8 cellular contexts compared by ENCODE assay signal in genomic region chrX:2608638-2609430, GRCh38.
DNase-seq lines count a peak whose midpoint lies in the region; ATAC-seq and TF ChIP-seq lines count a peak whose summit lies in the region.

No MANE protein-coding gene starts in this region.

- H3K27ac ChIP-seq in WERI-Rb-1 (peak overlapping the region; percentile 86), colonic mucosa (peak overlapping the region; percentile 65), lower lobe of right lung (peak overlapping the region; percentile 86)

- peak overlapping the region; percentile 88 to 91 for H3K9ac ChIP-seq in colonic mucosa (ENCODE audit: low read depth in 2 of 2, low read length in 2 of 2)

- H3K9me3 ChIP-seq in WERI-Rb-1 (ENCODE audit: severe bottlenecking) (peaks cover 3% of the 10 kb centered on the region), colonic mucosa (no peaks in the 10 kb centered on the region), lower lobe of right lung (no peaks in the 10 kb centered on the region)

- ATAC-seq in HG03159 (IDR thresholded peaks at IDR 0.05; ENCODE audit: unreplicated experiment), result peak; percentile 94
- peak; percentile 99 for ATAC-seq in lower lobe of right lung

- intact Hi-C loops in colonic mucosa (cut with DNase I), result loop anchor here (10.0 kb wide), 1 partner anchor 1154 kb away; the partner anchor contains the start of gene ASMTL
- intact Hi-C loops in lower lobe of right lung (cut with DNase I), result no loop called here

- H3K4me3 ChIP-seq in WERI-Rb-1 (ENCODE audit: low read depth, low read length) (peak overlapping the region; percentile 86), colonic mucosa (peak overlapping the region; percentile 84), lower lobe of right lung (peak overlapping the region; percentile 88)

- DNase-seq in activated gamma-delta T cell treated with Interleukin-2 at 50 U/mL for 16 hours, result peak; percentile 82
- DNase-seq in activated gamma-delta T cell (lab: John Stamatoyannopoulos, UW), result no peak
- peak; percentile 92 for DNase-seq in WERI-Rb-1
- peak; percentile 93 for DNase-seq in colonic mucosa
- DNase-seq in lower lobe of right lung, result peak; percentile 93
- DNase-seq in stimulated activated CD8-positive, alpha-beta memory T cell treated with anti-CD3 and anti-CD28 coated beads, Interleukin-12 subunit alpha, Interleukin-12 subunit beta, amount 100 ng/mL, for 1 hour (ENCODE audit: low read depth), result peak; percentile 75
- DNase-seq in GF-D8 (lab: John Stamatoyannopoulos, UW), result no peak

- no peaks in the 10 kb centered on the region for H3K27me3 ChIP-seq in WERI-Rb-1 (ENCODE audit: insufficient read depth, low read depth, severe bottlenecking)
- H3K27me3 ChIP-seq in colonic mucosa, result no peaks in the 10 kb centered on the region
- no peaks in the 10 kb centered on the region for H3K27me3 ChIP-seq in lower lobe of right lung (ENCODE audit: low read depth)

- H3K4me1 ChIP-seq in colonic mucosa (peaks cover 3% of the 10 kb centered on the region), lower lobe of right lung (peaks cover 24% of the 10 kb centered on the region)

- no peak for TF ChIP-seq CTCF in WERI-Rb-1 (IDR thresholded peaks at IDR 0.05; ENCODE audit: low read depth, low read length)
- no peak for TF ChIP-seq CTCF in colonic mucosa (IDR thresholded peaks at IDR 0.05)
- no peak for TF ChIP-seq CTCF in lower lobe of right lung (IDR thresholded peaks at IDR 0.05)

- H3K36me3 ChIP-seq in WERI-Rb-1 (peaks cover 9% of the 10 kb centered on the region), colonic mucosa (no peaks in the 10 kb centered on the region), lower lobe of right lung (peaks cover 6% of the 10 kb centered on the region)

Comparison
In these comparisons a context has a peak if more than half of its experiments do, and no peak if none do; other contexts are left out.
1. DNase-seq: peak in activated gamma-delta T cell treated with Interleukin-2 at 50 U/mL for 16 hours (single experiment), WERI-Rb-1 (single experiment), colonic mucosa (single experiment), lower lobe of right lung (single experiment) and stimulated activated CD8-positive, alpha-beta memory T cell treated with anti-CD3 and anti-CD28 coated beads, Interleukin-12 subunit alpha, Interleukin-12 subunit beta, amount 100 ng/mL, for 1 hour (single experiment); none in activated gamma-delta T cell (single experiment) and GF-D8 (single experiment).
2. Peak in every context shown above with its lines, with median percentiles within 50 percentile points of each other: H3K27ac ChIP-seq and H3K4me3 ChIP-seq.